2 cellular contexts compared by ENCODE assay signal in the genomic region with DNA sequence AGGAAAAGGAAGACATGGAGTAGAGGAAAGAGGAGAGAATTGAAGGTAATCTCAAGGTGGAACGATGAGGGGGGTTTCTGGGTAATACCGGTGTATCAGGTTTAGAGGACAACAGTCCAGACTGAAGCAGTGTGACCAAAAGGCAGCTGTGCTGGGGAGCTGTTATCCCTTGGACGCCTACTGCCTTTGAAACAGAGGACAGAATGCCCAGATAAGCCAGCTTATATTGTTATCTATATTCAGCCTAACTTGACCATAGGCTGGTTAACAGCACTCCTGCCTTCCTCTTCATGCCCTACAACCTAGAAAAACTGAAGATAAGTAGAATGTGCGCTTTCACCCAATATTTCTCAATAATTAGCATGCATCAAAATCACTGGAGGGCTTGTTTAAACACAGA.
A peak's percentile ranks its signal among the peaks of the same experiment; 100 is the strongest.
TF ChIP-seq lines count a peak whose summit lies in the region.

No MANE protein-coding gene starts in this region.

TF ChIP-seq in IMR-90, 13 proteins besides CTCF, POLR2A, EP300 and RAD21:
- no peak for TF ChIP-seq NFE2L2 (IDR thresholded peaks at IDR 0.05; ENCODE audit: low read depth, low read length)
- no peak for TF ChIP-seq MXI1 (IDR thresholded peaks at IDR 0.05; ENCODE audit: borderline replicate concordance, low read depth, low read length)
- TF ChIP-seq MAFK (IDR thresholded peaks at IDR 0.05; ENCODE audit: low read depth, low read length): no peak
- TF ChIP-seq SMC3 (IDR thresholded peaks at IDR 0.05; ENCODE audit: low read depth, low read length): no peak
- no peak for TF ChIP-seq RCOR1 (IDR thresholded peaks at IDR 0.05; ENCODE audit: insufficient replicate concordance, low read length)
- no peak for TF ChIP-seq CEBPB (IDR thresholded peaks at IDR 0.05; ENCODE audit: low read depth, low read length)
- TF ChIP-seq CHD1 (IDR thresholded peaks at IDR 0.05; ENCODE audit: low read depth, low read length): no peak
- no peak for TF ChIP-seq FOS (IDR thresholded peaks at IDR 0.05; ENCODE audit: low read depth, low read length)
- no peak for TF ChIP-seq RFX5 (IDR thresholded peaks at IDR 0.05; ENCODE audit: low read depth, low read length)
- TF ChIP-seq, protein P1, sequence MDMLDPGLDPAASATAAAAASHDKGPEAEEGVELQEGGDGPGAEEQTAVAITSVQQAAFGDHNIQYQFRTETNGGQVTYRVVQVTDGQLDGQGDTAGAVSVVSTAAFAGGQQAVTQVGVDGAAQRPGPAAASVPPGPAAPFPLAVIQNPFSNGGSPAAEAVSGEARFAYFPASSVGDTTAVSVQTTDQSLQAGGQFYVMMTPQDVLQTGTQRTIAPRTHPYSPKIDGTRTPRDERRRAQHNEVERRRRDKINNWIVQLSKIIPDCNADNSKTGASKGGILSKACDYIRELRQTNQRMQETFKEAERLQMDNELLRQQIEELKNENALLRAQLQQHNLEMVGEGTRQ (IDR thresholded peaks at IDR 0.05; ENCODE audit: low read depth, low read length): no peak
- TF ChIP-seq, protein P2, sequence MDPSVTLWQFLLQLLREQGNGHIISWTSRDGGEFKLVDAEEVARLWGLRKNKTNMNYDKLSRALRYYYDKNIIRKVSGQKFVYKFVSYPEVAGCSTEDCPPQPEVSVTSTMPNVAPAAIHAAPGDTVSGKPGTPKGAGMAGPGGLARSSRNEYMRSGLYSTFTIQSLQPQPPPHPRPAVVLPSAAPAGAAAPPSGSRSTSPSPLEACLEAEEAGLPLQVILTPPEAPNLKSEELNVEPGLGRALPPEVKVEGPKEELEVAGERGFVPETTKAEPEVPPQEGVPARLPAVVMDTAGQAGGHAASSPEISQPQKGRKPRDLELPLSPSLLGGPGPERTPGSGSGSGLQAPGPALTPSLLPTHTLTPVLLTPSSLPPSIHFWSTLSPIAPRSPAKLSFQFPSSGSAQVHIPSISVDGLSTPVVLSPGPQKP (IDR thresholded peaks at IDR 0.05; ENCODE audit: borderline replicate concordance, low read depth, low read length): no peak
- TF ChIP-seq BHLHE40 (IDR thresholded peaks at IDR 0.05; ENCODE audit: low read depth, low read length): no peak
- no peak for TF ChIP-seq MAZ (IDR thresholded peaks at IDR 0.05; ENCODE audit: borderline replicate concordance, low read depth, low read length)

TF ChIP-seq in K562, 482 proteins besides CTCF, POLR2A, EP300 and RAD21:
- TF ChIP-seq KDM4B (IDR thresholded peaks at IDR 0.05; ENCODE audit: borderline replicate concordance in 2 of 2, low read depth in 1 of 2) (no peak), CBFA2T3 (IDR thresholded peaks at IDR 0.05) (peak; percentile 72), TRIM24 (IDR thresholded peaks at IDR 0.05) (peak in 1 of 2 experiments; percentile 9; a peak in 1 of 4 replicates), SRSF1 (IDR thresholded peaks at IDR 0.05; ENCODE audit: low read depth, low read length) (no peak), KDM1A (IDR thresholded peaks at IDR 0.05) (peak; percentile 7 to 41; a peak in 1 of 4 replicates), TCF3 (CRISPR knock-in tag; IDR thresholded peaks at IDR 0.05) (peak; percentile 24; the same call in 1 of the 2 replicates), HDGF (IDR thresholded peaks at IDR 0.05) (no peak), TAL1 (IDR thresholded peaks at IDR 0.05) (peak; percentile 10; the same call in 1 of the 2 replicates), TEAD4 (IDR thresholded peaks at IDR 0.05; ENCODE audit: low read length) (peak; percentile 45; the same call in 1 of the 2 replicates), TEAD4 (CRISPR knock-in tag; IDR thresholded peaks at IDR 0.05; ENCODE audit: borderline replicate concordance) (no peak), CBFA2T2 (conservative IDR thresholded peaks at IDR 0.05) (peak; percentile 47)
- TF ChIP-seq, protein P3, sequence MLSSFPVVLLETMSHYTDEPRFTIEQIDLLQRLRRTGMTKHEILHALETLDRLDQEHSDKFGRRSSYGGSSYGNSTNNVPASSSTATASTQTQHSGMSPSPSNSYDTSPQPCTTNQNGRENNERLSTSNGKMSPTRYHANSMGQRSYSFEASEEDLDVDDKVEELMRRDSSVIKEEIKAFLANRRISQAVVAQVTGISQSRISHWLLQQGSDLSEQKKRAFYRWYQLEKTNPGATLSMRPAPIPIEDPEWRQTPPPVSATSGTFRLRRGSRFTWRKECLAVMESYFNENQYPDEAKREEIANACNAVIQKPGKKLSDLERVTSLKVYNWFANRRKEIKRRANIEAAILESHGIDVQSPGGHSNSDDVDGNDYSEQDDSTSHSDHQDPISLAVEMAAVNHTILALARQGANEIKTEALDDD (IDR thresholded peaks at IDR 0.05): peak; percentile 93
